ENCODE assay signal across 17 cellular contexts in the genomic region with DNA sequence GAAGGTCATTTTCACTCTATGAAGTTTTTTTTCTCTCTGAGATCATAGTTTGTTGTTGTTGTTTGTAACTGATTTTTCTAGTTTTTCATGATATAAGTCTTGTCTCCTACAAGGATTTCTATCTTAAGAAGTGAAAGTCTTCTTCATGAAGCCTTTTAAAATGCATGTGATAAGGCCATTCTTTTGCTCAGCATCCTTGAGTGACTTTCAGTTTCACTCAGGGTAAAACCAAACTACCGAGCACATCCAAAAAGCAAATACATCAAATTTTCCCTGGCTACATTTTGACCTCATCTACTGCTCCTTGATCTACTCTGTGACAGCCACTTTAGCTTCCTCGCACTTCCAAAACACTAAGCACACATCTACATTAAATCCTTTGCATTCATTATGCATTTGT.
DNase-seq lines count a peak whose midpoint lies in the region; ATAC-seq and TF ChIP-seq lines count a peak whose summit lies in the region.
"Had no signal": no experiment of that assay in that cellular context is flagged by ENCODE, and none has a peak within 500 bp of the region (broad histone marks: within the 10 kb centered on the region; RNA-seq: fewer than 3 reads in every experiment).

No MANE protein-coding gene starts in this region.

- H4K20me1 ChIP-seq in OCI-LY3 (ENCODE audit: insufficient read depth, low read length), result no peaks in the 10 kb centered on the region
- H4K20me1 ChIP-seq: BLaER1 treated with 17β-estradiol and CSF1 and Interleukin-3, amounts not matched to agents 10 nM and 100 nM had no signal

- peak; percentile 48 for ATAC-seq in GM18502 (IDR thresholded peaks at IDR 0.05; ENCODE audit: poor library complexity, unreplicated experiment)
- ATAC-seq in HG03432 (IDR thresholded peaks at IDR 0.05; ENCODE audit: unreplicated experiment), result peak; percentile 45
- no peak for ATAC-seq in lower lobe of right lung
- ATAC-seq in HG03439 (IDR thresholded peaks at IDR 0.05; ENCODE audit: unreplicated experiment), result no peak
- ATAC-seq: CD8-positive, alpha-beta T cell; GM12878; K562 had no signal

- no peak overlapping the region for H3K27ac Mint-ChIP-seq in activated T-helper 1 cell treated with anti-CD3 and anti-CD28 coated beads, Interleukin-12 subunit alpha, Interleukin-12 subunit beta, Interleukin-2, Interleukin-4 antibody, amounts not matched to agents 30 ng/mL and 10 ng/mL and 1 ng/mL, durations not matched to agents 14 hours and 24 hours and 36 hours
- H3K27ac Mint-ChIP-seq: B cell; CD8-positive, alpha-beta T cell had no signal

- H3K36me3 ChIP-seq in OCI-LY3 (replicated peaks; ENCODE audit: low read depth, low read length) (no peaks in the 10 kb centered on the region), lower lobe of right lung (no peaks in the 10 kb centered on the region)
- H3K36me3 ChIP-seq: BLaER1 treated with 17β-estradiol and CSF1 and Interleukin-3, amounts not matched to agents 10 nM and 100 nM; HAP-1 had no signal

- H3K27ac ChIP-seq in OCI-LY3 (ENCODE audit: low read length) (peak overlapping the region; percentile 83), lower lobe of right lung (no peak overlapping the region)
- H3K27ac ChIP-seq: BLaER1 treated with 17β-estradiol and CSF1 and Interleukin-3, amounts not matched to agents 10 nM and 100 nM had no signal

- TF ChIP-seq CTCF in OCI-LY3 (IDR thresholded peaks at IDR 0.05; ENCODE audit: low read depth, low read length) (no peak), lower lobe of right lung (IDR thresholded peaks at IDR 0.05) (no peak)

- peak overlapping the region; percentile 30 for H3K9ac ChIP-seq in OCI-LY3 (ENCODE audit: low read length)
- H3K9ac ChIP-seq: BLaER1 treated with 17β-estradiol and CSF1 and Interleukin-3, amounts not matched to agents 10 nM and 100 nM had no signal

- peaks cover 10% of the 10 kb centered on the region for H3K9me3 Mint-ChIP-seq in activated T-helper 1 cell treated with anti-CD3 and anti-CD28 coated beads, Interleukin-12 subunit alpha, Interleukin-12 subunit beta, Interleukin-2, Interleukin-4 antibody, amounts not matched to agents 30 ng/mL and 10 ng/mL and 1 ng/mL, durations not matched to agents 14 hours and 24 hours and 36 hours

- no peaks in the 10 kb centered on the region for H3K27me3 ChIP-seq in OCI-LY3 (ENCODE audit: low read depth, low read length)
- no peaks in the 10 kb centered on the region for H3K27me3 ChIP-seq in lower lobe of right lung (ENCODE audit: low read depth)
- H3K27me3 ChIP-seq: BLaER1 treated with 17β-estradiol and CSF1 and Interleukin-3, amounts not matched to agents 10 nM and 100 nM had no signal

- 0 out of 2 replicates have a peak overlapping the region, but pooled peaks have one; percentile 75 for H2AFZ ChIP-seq in OCI-LY3 (ENCODE audit: low read depth, low read length)

- H3K4me3 Mint-ChIP-seq in activated T-helper 1 cell treated with anti-CD3 and anti-CD28 coated beads, Interleukin-12 subunit alpha, Interleukin-12 subunit beta, Interleukin-2, Interleukin-4 antibody, amounts not matched to agents 30 ng/mL and 10 ng/mL and 1 ng/mL, durations not matched to agents 14 hours and 24 hours and 36 hours, result no peak overlapping the region
- H3K4me3 Mint-ChIP-seq: B cell; CD8-positive, alpha-beta T cell had no signal

- H3K4me3 ChIP-seq in OCI-LY3 (ENCODE audit: low read length) (peak overlapping the region; percentile 62), lower lobe of right lung (no peak overlapping the region)
- H3K4me3 ChIP-seq: BLaER1 treated with 17β-estradiol and CSF1 and Interleukin-3, amounts not matched to agents 10 nM and 100 nM; GM12878; HAP-1; K562 had no signal

- no peaks in the 10 kb centered on the region for H3K79me2 ChIP-seq in OCI-LY3 (ENCODE audit: low read length)

- H3K27me3 Mint-ChIP-seq in activated T-helper 1 cell treated with anti-CD3 and anti-CD28 coated beads, Interleukin-12 subunit alpha, Interleukin-12 subunit beta, Interleukin-2, Interleukin-4 antibody, amounts not matched to agents 30 ng/mL and 10 ng/mL and 1 ng/mL, durations not matched to agents 14 hours and 24 hours and 36 hours (ENCODE audit: insufficient read depth), result no peaks in the 10 kb centered on the region
- H3K27me3 Mint-ChIP-seq: B cell had no signal

- H3K4me1 Mint-ChIP-seq in activated T-helper 1 cell treated with anti-CD3 and anti-CD28 coated beads, Interleukin-12 subunit alpha, Interleukin-12 subunit beta, Interleukin-2, Interleukin-4 antibody, amounts not matched to agents 30 ng/mL and 10 ng/mL and 1 ng/mL, durations not matched to agents 14 hours and 24 hours and 36 hours (ENCODE audit: low read depth), result no peaks in the 10 kb centered on the region

- no peak for DNase-seq in lower lobe of right lung
- no peak for DNase-seq in activated T-helper 1 cell treated with anti-CD3 and anti-CD28 coated beads, Interleukin-12 subunit alpha, Interleukin-12 subunit beta, Interleukin-2, Interleukin-4 antibody, amounts not matched to agents 30 ng/mL and 10 ng/mL and 1 ng/mL, durations not matched to agents 14 hours and 24 hours and 36 hours (ENCODE audit: low spot score)
- DNase-seq: Calu3; CD8-positive, alpha-beta T cell; DMS53; DND-41; EL; IMR-90 had no signal

- no peaks in the 10 kb centered on the region for H3K36me3 Mint-ChIP-seq in activated T-helper 1 cell treated with anti-CD3 and anti-CD28 coated beads, Interleukin-12 subunit alpha, Interleukin-12 subunit beta, Interleukin-2, Interleukin-4 antibody, amounts not matched to agents 30 ng/mL and 10 ng/mL and 1 ng/mL, durations not matched to agents 14 hours and 24 hours and 36 hours (ENCODE audit: low read depth)
- H3K36me3 Mint-ChIP-seq: CD8-positive, alpha-beta T cell had no signal

- intact Hi-C loops in lower lobe of right lung (cut with DNase I), result no loop called here
- intact Hi-C loops in activated T-helper 1 cell treated with anti-CD3 and anti-CD28 coated beads, Interleukin-12 subunit alpha, Interleukin-12 subunit beta, Interleukin-2, Interleukin-4 antibody, amounts not matched to agents 30 ng/mL and 10 ng/mL and 1 ng/mL, durations not matched to agents 14 hours and 24 hours and 36 hours (cut with micrococcal nuclease), result no loop called here

- H3K4me2 ChIP-seq in OCI-LY3 (ENCODE audit: low read length), result peak overlapping the region; percentile 82
- H3K4me2 ChIP-seq: BLaER1 treated with 17β-estradiol and CSF1 and Interleukin-3, amounts not matched to agents 10 nM and 100 nM had no signal

- H3K4me1 ChIP-seq in OCI-LY3 (ENCODE audit: low read length), result peaks cover 64% of the 10 kb centered on the region
- H3K4me1 ChIP-seq in lower lobe of right lung, result no peaks in the 10 kb centered on the region
- H3K4me1 ChIP-seq: BLaER1 treated with 17β-estradiol and CSF1 and Interleukin-3, amounts not matched to agents 10 nM and 100 nM; HAP-1 had no signal

- H3K9me3 ChIP-seq in OCI-LY3 (ENCODE audit: insufficient read depth, low read length), result no peaks in the 10 kb centered on the region
- H3K9me3 ChIP-seq in lower lobe of right lung, result peaks cover 3% of the 10 kb centered on the region
- H3K9me3 ChIP-seq: HAP-1 had no signal

Comparison
In these comparisons a context has a peak if more than half of its experiments do, and no peak if none do; other contexts are left out.
1. ATAC-seq: peak in GM18502 (single experiment) and HG03432 (single experiment); none in lower lobe of right lung (0 of 2) and HG03439 (single experiment).